24 cellular contexts compared by ENCODE assay signal in genomic region chr9:70060148-70060882, GRCh38. TPM values are rescaled to one million over a fixed set of nuclear protein-coding genes. Genes with fewer than 3 reads are reported as not detected.
DNase-seq lines count a peak whose midpoint lies in the region; ATAC-seq and TF ChIP-seq lines count a peak whose summit lies in the region.
"Had no signal": no experiment of that assay in that cellular context is flagged by ENCODE, and none has a peak within 500 bp of the region (broad histone marks: within the 10 kb centered on the region; RNA-seq: fewer than 3 reads in every experiment).

No MANE protein-coding gene starts in this region.

- no peaks in the 10 kb centered on the region for H3F3A ChIP-seq in neural cell (ENCODE audit: insufficient read depth, low read length, poor library complexity, severe bottlenecking)

- H3K9me3 ChIP-seq in mammary epithelial cell (replicated peaks; ENCODE audit: insufficient read depth, low read length) = no peaks in the 10 kb centered on the region
- H3K9me3 ChIP-seq in breast epithelium = no peaks in the 10 kb centered on the region
- no peaks in the 10 kb centered on the region for H3K9me3 ChIP-seq in gastroesophageal sphincter
- H3K9me3 ChIP-seq in neural cell (ENCODE audit: low read length) = no peaks in the 10 kb centered on the region
- no peaks in the 10 kb centered on the region for H3K9me3 ChIP-seq in uterus
- H3K9me3 ChIP-seq: BLaER1, HAP-1 had no signal

- no peaks in the 10 kb centered on the region for H3K27me3 ChIP-seq in mammary epithelial cell (ENCODE audit: insufficient read depth, low read length)
- no peaks in the 10 kb centered on the region for H3K27me3 ChIP-seq in breast epithelium
- H3K27me3 ChIP-seq in gastroesophageal sphincter = no peaks in the 10 kb centered on the region
- H3K27me3 ChIP-seq in neural cell (ENCODE audit: insufficient read depth, low read depth, low read length) = no peaks in the 10 kb centered on the region
- H3K27me3 ChIP-seq in uterus = no peaks in the 10 kb centered on the region
- H3K27me3 ChIP-seq: BLaER1 had no signal

- H2AFZ ChIP-seq in mammary epithelial cell (ENCODE audit: low read depth, low read length) (no peak overlapping the region), neural cell (ENCODE audit: low read depth, low read length) (no peak overlapping the region)

- H3K79me2 ChIP-seq in mammary epithelial cell (ENCODE audit: insufficient read depth, low read length) (peaks cover 8% of the 10 kb centered on the region), neural cell (replicated peaks; ENCODE audit: insufficient read depth, low read length) (no peaks in the 10 kb centered on the region)

- H3K4me3 ChIP-seq in mammary epithelial cell (replicated peaks in 1 of 3; ENCODE audit: insufficient read depth in 1 of 3, low read depth in 2 of 3, low read length in 3 of 3) (no peak overlapping the region), breast epithelium (no peak overlapping the region), gastroesophageal sphincter (no peak overlapping the region), neural cell (ENCODE audit: low read length) (peak overlapping the region; percentile 29), uterus (no peak overlapping the region)
- H3K4me3 ChIP-seq: BLaER1, HAP-1 had no signal

- in situ Hi-C loops in mammary epithelial cell (cut with MboI; ENCODE audit: low sequenced_read_pairs in 2 of 2) = no loop called here

- TF ChIP-seq POLR2A in breast epithelium (IDR thresholded peaks at IDR 0.05) = no peak
- TF ChIP-seq POLR2A in gastroesophageal sphincter (IDR thresholded peaks at IDR 0.05) = no peak
- TF ChIP-seq POLR2A in uterus (IDR thresholded peaks at IDR 0.05) = no peak

- intact Hi-C loops in mammary epithelial cell (cut with micrococcal nuclease) = no loop called here
- intact Hi-C loops in breast epithelium (cut with DNase I; ENCODE audit: low total_unique reads) = no loop called here
- intact Hi-C loops in uterus (cut with DNase I; ENCODE audit: low total_unique reads) = no loop called here

- dilution Hi-C loops in mammary epithelial cell (cut with HindIII; ENCODE audit: low sequenced_read_pairs) = no loop called here

- ATAC-seq in gastroesophageal sphincter (no peak), HG03045 (IDR thresholded peaks at IDR 0.05; ENCODE audit: unreplicated experiment) (no peak)

- H3K9me2 ChIP-seq in neural cell (ENCODE audit: insufficient read depth, low read length) = no peaks in the 10 kb centered on the region

- no peaks in the 10 kb centered on the region for H3K36me3 ChIP-seq in mammary epithelial cell (ENCODE audit: insufficient read depth, low read length)
- H3K36me3 ChIP-seq in breast epithelium = no peaks in the 10 kb centered on the region
- H3K36me3 ChIP-seq in gastroesophageal sphincter = peaks cover 2 to 13% of the 10 kb centered on the region in 2 donors
- no peaks in the 10 kb centered on the region for H3K36me3 ChIP-seq in neural cell (ENCODE audit: insufficient read depth, low read length)
- no peaks in the 10 kb centered on the region for H3K36me3 ChIP-seq in uterus
- H3K36me3 ChIP-seq: BLaER1, HAP-1 had no signal

- H3K4me1 ChIP-seq in mammary epithelial cell (ENCODE audit: insufficient read depth, low read length) = peaks cover 14% of the 10 kb centered on the region
- no peaks in the 10 kb centered on the region for H3K4me1 ChIP-seq in breast epithelium
- H3K4me1 ChIP-seq in gastroesophageal sphincter = peaks cover 18 to 100% (median 73%) of the 10 kb centered on the region in 3 donors
- H3K4me1 ChIP-seq in uterus = no peaks in the 10 kb centered on the region
- H3K4me1 ChIP-seq: HAP-1 had no signal

- TF ChIP-seq EP300 in gastroesophageal sphincter (IDR thresholded peaks at IDR 0.05) (no peak), neural cell (conservative IDR thresholded peaks at IDR 0.05; ENCODE audit: poor library complexity, severe bottlenecking) (peak; percentile 89)

- TF ChIP-seq RAD21 in neural cell (conservative IDR thresholded peaks at IDR 0.05) = peak; percentile 48

- WGBS in mammary epithelial cell (ENCODE audit: low coverage, missing lambda C conversion rate) = 42% methylated on average over 3 of the region's 3 CpGs
- 34 to 41% methylated on average over 3 of the region's 3 CpGs for WGBS in gastroesophageal sphincter (ENCODE audit: low coverage in 1 of 2), 2 donors

- no peak overlapping the region for H3K9ac ChIP-seq in mammary epithelial cell (ENCODE audit: insufficient read depth, low read length)
- no peak overlapping the region for H3K9ac ChIP-seq in neural cell (ENCODE audit: low read length)
- H3K9ac ChIP-seq: BLaER1 had no signal

- CTCF ChIA-PET in mammary epithelial cell (lab: Charles Lee; ENCODE audit: low non-redundant PET) = no interaction called here

- H4K20me1 ChIP-seq in mammary epithelial cell (ENCODE audit: insufficient read depth, low read length) = no peaks in the 10 kb centered on the region
- no peaks in the 10 kb centered on the region for H4K20me1 ChIP-seq in neural cell (ENCODE audit: insufficient read depth)
- H4K20me1 ChIP-seq: BLaER1 had no signal

- TF ChIP-seq CTCF in mammary epithelial cell (conservative IDR thresholded peaks at IDR 0.05 in 1 of 2, IDR thresholded peaks at IDR 0.05 in 1 of 2; ENCODE audit: extremely low read depth in 1 of 2, insufficient read depth in 1 of 2, low read depth in 1 of 2, low read length in 2 of 2) (no peak), breast epithelium (IDR thresholded peaks at IDR 0.05) (no peak), gastroesophageal sphincter (IDR thresholded peaks at IDR 0.05) (no peak), neural cell (IDR thresholded peaks at IDR 0.05; ENCODE audit: poor library complexity, severe bottlenecking) (peak; percentile 42), uterus (IDR thresholded peaks at IDR 0.05) (no peak)

- peak; percentile 25 for DNase-seq in mammary epithelial cell
- no peak for DNase-seq in breast epithelium (ENCODE audit: low spot score in 2 of 2)
- DNase-seq in uterus = no peak
- no peak for DNase-seq in NCI-H1930 (lab: John Stamatoyannopoulos, UW)
- no peak for DNase-seq in central memory CD4-positive, alpha-beta T cell
- DNase-seq: ACHN; CD4-positive, alpha-beta T cell; COR-L47; DMS79 treated with DMSO at 0.1 percent for 48 hours; KG1; NCI-H1092; NCI-H1436; NCI-H2081; NCI-H2171; NCI-H345; NCI-H524; NCI-H774; NK-92 treated with Interleukin-12 subunit alpha and Interleukin-12 subunit beta, amount 100 ng/mL, for 24 hours had no signal

- no TSS peak for BruUV-seq in mammary epithelial cell (replicated peaks; lab: Mats Ljungman, UMichigan)

- H3K27ac ChIP-seq in mammary epithelial cell (ENCODE audit: insufficient read depth, low read depth, low read length) = no peak overlapping the region
- H3K27ac ChIP-seq in breast epithelium = no peak overlapping the region
- peak overlapping the region; percentile 92 to 97 (median 96) for H3K27ac ChIP-seq in gastroesophageal sphincter
- peak overlapping the region; percentile 26 for H3K27ac ChIP-seq in neural cell (ENCODE audit: low read length)
- H3K27ac ChIP-seq in uterus = peak overlapping the region; percentile 94 to 99
- H3K27ac ChIP-seq: 22Rv1, BLaER1 had no signal

- H3K4me2 ChIP-seq in mammary epithelial cell (ENCODE audit: insufficient read depth, low read depth, low read length) (no peak overlapping the region), neural cell (ENCODE audit: low read length) (no peak overlapping the region)
- H3K4me2 ChIP-seq: BLaER1 had no signal

TF ChIP-seq in neural cell, 6 proteins besides CTCF, POLR2A, EP300 and RAD21:
- TF ChIP-seq POLR2AphosphoS5 (IDR thresholded peaks at IDR 0.05) (peak; percentile 60), MXI1 (conservative IDR thresholded peaks at IDR 0.05; ENCODE audit: poor library complexity, severe bottlenecking) (no peak), SMC3 (conservative IDR thresholded peaks at IDR 0.05; ENCODE audit: poor library complexity) (peak; percentile 23)
TF ChIP-seq in neural cell: peak in this region for 2.

RNA-seq across cellular contexts. Expression of gene MAMDC2, which starts 16.7 kb away (rescaled TPM):
- 10 to 100 TPM in 1 of 2 donors, 1 to 10 TPM in 1; 8.3 to 33.5 TPM for total RNA-seq in mammary epithelial cell
- 10.9 TPM for polyA plus RNA-seq in mammary epithelial cell
- 13.5 TPM for polyA minus RNA-seq in mammary epithelial cell
- 10 to 100 TPM; 17.0 to 33.9 (median 18.7) TPM for total RNA-seq in breast epithelium
- 100 to 1,000 TPM in 3 of 4 donors, 10 to 100 TPM in 1; 96.5 to 192 (median 140) TPM for total RNA-seq in gastroesophageal sphincter
- polyA plus RNA-seq in neural cell = 0.30 and 0.56 TPM in 2 replicates
- polyA minus RNA-seq in neural cell = 0.24 and 0.46 TPM in 2 replicates
- 100 to 1,000 TPM in 3 of 4 donors, 10 to 100 TPM in 1; 42.7 to 204 (median 138) TPM for total RNA-seq in uterus

Comparison
In these comparisons a context has a peak if more than half of its experiments do, and no peak if none do; other contexts are left out.
1. H3K27ac ChIP-seq: peak in gastroesophageal sphincter (4 of 4), neural cell (single experiment) and uterus (2 of 2); none in mammary epithelial cell (single experiment) and breast epithelium (0 of 2).